8 cellular contexts compared by ENCODE assay signal in the genomic region with DNA sequence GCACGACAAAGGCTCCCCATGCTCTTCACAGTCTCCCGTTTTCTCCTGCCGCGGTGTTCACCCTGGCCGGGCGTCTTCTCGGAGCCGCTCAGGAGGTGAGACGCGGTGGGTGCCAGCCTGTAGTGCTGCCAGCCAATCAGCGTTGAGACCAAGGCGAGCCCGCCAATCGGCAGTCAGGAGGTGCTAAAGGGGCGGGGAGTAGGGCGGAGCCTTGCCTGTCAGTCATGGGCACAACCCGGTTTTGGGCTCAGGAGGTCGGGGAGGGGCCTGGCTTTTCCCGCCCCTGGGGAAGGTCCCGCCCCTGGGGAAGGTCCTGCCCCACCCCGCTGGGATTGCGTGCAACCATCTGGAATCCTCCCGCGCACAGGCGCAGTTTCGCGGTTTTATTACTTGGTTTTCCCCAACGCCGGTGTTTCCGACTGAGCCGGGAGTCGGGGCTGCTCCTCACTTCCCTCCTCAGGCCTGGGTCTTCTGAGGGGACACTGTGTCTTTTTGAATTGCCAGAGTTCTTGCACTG. TPM values are rescaled to one million over a fixed set of nuclear protein-coding genes. Genes with fewer than 3 reads are reported as not detected.
DNase-seq lines count a peak whose midpoint lies in the region; ATAC-seq and TF ChIP-seq lines count a peak whose summit lies in the region.

Gene PRDM7, minus strand, starts transcription at position 92 of the 517 bp plus-strand sequence. CDS start 1,421 bp downstream, outside the sequence.

- H3K27ac ChIP-seq in SU-DHL-6 (ENCODE audit: low read depth, low read length) (no peak within 1 kb of the TSS), heart right ventricle (peak within 1 kb of the TSS in 3 of 10 donors; percentile 15 to 60 (median 46)), trophoblast cell (ENCODE audit: low read depth, low read length) (no peak within 1 kb of the TSS), tibial artery (no peak within 1 kb of the TSS)

- no peaks in the 10 kb centered on the region for H4K20me1 ChIP-seq in SU-DHL-6 (ENCODE audit: low read depth, low read length)

- no peaks in the 10 kb centered on the region for H3F3A ChIP-seq in SU-DHL-6 (ENCODE audit: insufficient read depth)

- no peaks in the 10 kb centered on the region for H3K36me3 ChIP-seq in SU-DHL-6 (ENCODE audit: low read length)
- H3K36me3 ChIP-seq in adipocyte (ENCODE audit: control insufficient read depth, insufficient read depth, low read length, severe bottlenecking), result no peaks in the 10 kb centered on the region
- no peaks in the 10 kb centered on the region for H3K36me3 ChIP-seq in heart right ventricle
- H3K36me3 ChIP-seq in trophoblast cell (ENCODE audit: control insufficient read depth in 1 of 2, insufficient read depth in 2 of 2, low read length in 2 of 2), result no peaks in the 10 kb centered on the region
- no peaks in the 10 kb centered on the region for H3K36me3 ChIP-seq in tibial artery

- no peak within 1 kb of the TSS for H3K14ac ChIP-seq in trophoblast cell (ENCODE audit: low read length)

- H3K4me1 Mint-ChIP-seq in HFFc6 (ENCODE audit: low read depth), result peaks cover 17% of the 10 kb centered on the region

- H4K8ac ChIP-seq in trophoblast cell (ENCODE audit: low read depth, low read length), result no peak within 1 kb of the TSS

- H3K79me2 ChIP-seq in SU-DHL-6 (ENCODE audit: insufficient read depth, low read length) (no peaks in the 10 kb centered on the region), trophoblast cell (ENCODE audit: control insufficient read depth, insufficient read depth, low read length, poor library complexity) (no peaks in the 10 kb centered on the region)

- H2BK120ac ChIP-seq in trophoblast cell (ENCODE audit: insufficient read depth, low read length, poor library complexity), result no peak within 1 kb of the TSS

- no peaks in the 10 kb centered on the region for H3K9me3 ChIP-seq in SU-DHL-6 (ENCODE audit: insufficient read depth, low read length)
- H3K9me3 ChIP-seq in adipocyte (ENCODE audit: control insufficient read depth, low read length), result no peaks in the 10 kb centered on the region
- no peaks in the 10 kb centered on the region for H3K9me3 ChIP-seq in heart right ventricle
- peaks cover 14% of the 10 kb centered on the region for H3K9me3 ChIP-seq in trophoblast cell (ENCODE audit: insufficient read depth, low read depth, low read length)
- no peaks in the 10 kb centered on the region for H3K9me3 ChIP-seq in tibial artery

- no peak within 1 kb of the TSS for H3K23ac ChIP-seq in trophoblast cell (ENCODE audit: low read length)

- H3K9ac ChIP-seq in SU-DHL-6 (ENCODE audit: low read length) (peak within 1 kb of the TSS; percentile 50), adipocyte (ENCODE audit: low read length) (peak within 1 kb of the TSS; percentile 64), trophoblast cell (ENCODE audit: low read length) (no peak within 1 kb of the TSS)

- no peak within 1 kb of the TSS for H4K12ac ChIP-seq in trophoblast cell (ENCODE audit: low read depth, low read length)

- TF ChIP-seq CTCF in HFFc6 (IDR thresholded peaks at IDR 0.05) (no peak), SU-DHL-6 (IDR thresholded peaks at IDR 0.05; ENCODE audit: insufficient read depth, low read length, poor library complexity, severe bottlenecking) (no peak), heart right ventricle (IDR thresholded peaks at IDR 0.05) (no peak), tibial artery (IDR thresholded peaks at IDR 0.05) (no peak)

- no peak within 1 kb of the TSS for H3K4ac ChIP-seq in trophoblast cell (ENCODE audit: low read depth, low read length)

- no peak within 1 kb of the TSS for H2BK5ac ChIP-seq in trophoblast cell (ENCODE audit: low read depth, low read length, poor library complexity)

- H2AFZ ChIP-seq in SU-DHL-6 (ENCODE audit: low read depth, low read length, severe bottlenecking), result peak within 1 kb of the TSS; percentile 69
- H2AFZ ChIP-seq in trophoblast cell (ENCODE audit: insufficient read depth, low read length, poor library complexity), result no peak within 1 kb of the TSS

- WGBS in heart right ventricle, 2 donors, result 2 to 5% methylated on average over 32 of the region's 32 CpGs
- no CpG with 5 or more reads among the region's 32 CpGs for WGBS in trophoblast cell (ENCODE audit: extremely low coverage, insufficient coverage, insufficient read length)

- H3K4me1 ChIP-seq in adipocyte (ENCODE audit: control insufficient read depth, insufficient read depth, low read length) (peaks cover 7% of the 10 kb centered on the region), heart right ventricle (peaks cover 0 to 23% (median 0%) of the 10 kb centered on the region in 9 donors), trophoblast cell (ENCODE audit: control insufficient read depth in 1 of 2, insufficient read depth in 2 of 2, low read length in 2 of 2) (peaks cover 0 to 2% of the 10 kb centered on the region in 2 experiments), tibial artery (peaks cover 0 to 15% (median 9%) of the 10 kb centered on the region in 4 donors)

- H3K4me3 ChIP-seq in SU-DHL-6 (ENCODE audit: insufficient read depth, low read length, poor library complexity, severe bottlenecking) (peak within 1 kb of the TSS; percentile 53), adipocyte (ENCODE audit: low read length) (peak within 1 kb of the TSS; percentile 78), heart right ventricle (peak within 1 kb of the TSS in 9 of 10 donors; percentile 5 to 59 (median 51)), trophoblast cell (ENCODE audit: low read depth, low read length) (no peak within 1 kb of the TSS), tibial artery (peak within 1 kb of the TSS; percentile 30 to 39)

- H3K4me2 ChIP-seq in SU-DHL-6 (ENCODE audit: low read depth, low read length, poor library complexity, severe bottlenecking) (peak within 1 kb of the TSS; percentile 68), trophoblast cell (ENCODE audit: low read length) (no peak within 1 kb of the TSS)

- H2BK12ac ChIP-seq in trophoblast cell (ENCODE audit: low read length), result no peak within 1 kb of the TSS

- no peaks in the 10 kb centered on the region for H3K9me3 Mint-ChIP-seq in HFFc6

- no peak within 1 kb of the TSS for H2AK5ac ChIP-seq in trophoblast cell (ENCODE audit: low read length)

- no peaks in the 10 kb centered on the region for H3K9me2 ChIP-seq in SU-DHL-6 (replicated peaks; ENCODE audit: insufficient read depth, low read length)

- peak; percentile 93 for DNase-seq in GF-D8 (lab: John Stamatoyannopoulos, UW)
- DNase-seq in HFFc6, result peak; percentile 67
- DNase-seq in NCI-H1048 (lab: John Stamatoyannopoulos, UW), result peak; percentile 63
- peak; percentile 96 for DNase-seq in adipocyte (ENCODE audit: low read depth)
- DNase-seq in heart right ventricle, result peak; percentile 93 to 94
- DNase-seq in trophoblast cell, result peak; percentile 95 to 96
- peak; percentile 85 to 93 for DNase-seq in tibial artery

- no peaks in the 10 kb centered on the region for H3K27me3 ChIP-seq in SU-DHL-6 (ENCODE audit: low read length)
- H3K27me3 ChIP-seq in adipocyte (replicated peaks; ENCODE audit: control insufficient read depth, insufficient read depth, low read length), result peaks cover 20% of the 10 kb centered on the region
- peaks cover 0 to 17% (median 0%) of the 10 kb centered on the region in 7 donors for H3K27me3 ChIP-seq in heart right ventricle
- no peaks in the 10 kb centered on the region for H3K27me3 ChIP-seq in trophoblast cell (ENCODE audit: insufficient read depth, low read length)
- peaks cover 0 to 32% of the 10 kb centered on the region in 2 donors for H3K27me3 ChIP-seq in tibial artery

- no peak within 1 kb of the TSS for H4K91ac ChIP-seq in trophoblast cell (ENCODE audit: low read depth, low read length)

- ATAC-seq in heart right ventricle, result peak; percentile 96 to 99 (median 98)

- H3K4me3 Mint-ChIP-seq in HFFc6, result peak within 1 kb of the TSS; percentile 65

- peaks cover 27% of the 10 kb centered on the region for H3K27me3 Mint-ChIP-seq in HFFc6 (ENCODE audit: insufficient read depth)

- H3K18ac ChIP-seq in trophoblast cell (ENCODE audit: low read length), result no peak within 1 kb of the TSS

- no peak within 1 kb of the TSS; the same call in 1 of the 2 replicates for H3K27ac Mint-ChIP-seq in HFFc6

- H3K79me1 ChIP-seq in trophoblast cell (ENCODE audit: low read length), result no peaks in the 10 kb centered on the region

- no peaks in the 10 kb centered on the region; the same call in 1 of the 2 replicates for H3K36me3 Mint-ChIP-seq in HFFc6 (ENCODE audit: low read depth)

- intact Hi-C loops in heart right ventricle (cut with DNase I), result loop anchor here in 1 of 10 donors (5.0 kb wide), 1 partner anchor 170 kb away; no protein-coding TSS in a partner anchor
- intact Hi-C loops in tibial artery (cut with DNase I; ENCODE audit: low total_unique reads), result no loop called here

RNA-seq across cellular contexts. Expression of gene PRDM7, which starts in this region (rescaled TPM):
- not detected for total RNA-seq in HFFc6 (2021; fragmentation: NEBNext Ultra II Directional; extraction: Animal tissue kit (Norgen Biotek cat#: 25700))
- not detected for total RNA-seq in heart right ventricle
- not detected for polyA plus RNA-seq in heart right ventricle
- polyA plus RNA-seq in trophoblast cell (2013), result not detected in 2 replicates

Comparison
In these comparisons a context has a peak if more than half of its experiments do, and no peak if none do; other contexts are left out.
1. Peak in DNase-seq in HFFc6; RNA of the gene not detected or under 1 TPM.
2. Peak in DNase-seq, ATAC-seq and H3K4me3 ChIP-seq in heart right ventricle; RNA of the gene not detected or under 1 TPM.